ENCODE assay signal across 19 cellular contexts in the genomic region with DNA sequence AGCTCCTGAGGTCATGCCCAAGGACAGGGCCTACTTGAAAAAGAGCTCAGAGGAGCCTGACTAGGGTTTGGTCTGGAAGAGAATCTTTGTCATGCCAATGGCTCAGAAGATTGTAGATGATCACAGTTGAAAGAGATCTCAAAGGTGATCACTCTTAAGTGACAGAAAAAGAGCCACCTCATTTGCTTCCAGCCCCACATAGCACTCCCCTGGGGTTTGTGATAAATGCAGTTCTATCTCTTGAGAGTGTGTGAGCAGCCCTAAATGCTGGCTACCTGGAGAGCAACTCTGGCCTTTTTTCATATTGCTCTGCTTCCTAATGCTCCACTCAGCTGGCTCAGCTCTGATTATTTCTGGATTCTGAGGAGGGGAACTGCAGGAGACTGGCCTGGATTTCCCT. TPM values are rescaled to one million over a fixed set of nuclear protein-coding genes. Genes with fewer than 3 reads are reported as not detected.
DNase-seq lines count a peak whose midpoint lies in the region; ATAC-seq, FAIRE-seq and TF ChIP-seq lines count a peak whose summit lies in the region.
"Had no signal": no experiment of that assay in that cellular context is flagged by ENCODE, and none has a peak within 500 bp of the region (broad histone marks: within the 10 kb centered on the region; RNA-seq: fewer than 3 reads in every experiment).

No MANE protein-coding gene starts in this region.

- H3K9me3 Mint-ChIP-seq in CD14-positive monocyte: peaks cover 0 to 2% (median 0%) of the 10 kb centered on the region in 7 donors
- H3K9me3 Mint-ChIP-seq: T-helper 1 cell treated with Interleukin-12 subunit alpha and Interleukin-12 subunit beta and Interleukin-4 antibody, amounts not matched to agents 30 μg/mL and 1 μg/mL, for 36 hours had no signal

- peaks cover 16% of the 10 kb centered on the region for H3K4me1 ChIP-seq in Karpas-422 (ENCODE audit: low read length)
- peaks cover 0 to 3% (median 0%) of the 10 kb centered on the region in 4 experiments; a peak in 1 of 7 replicates for H3K4me1 ChIP-seq in H1 (replicated peaks in 1 of 4; ENCODE audit: control insufficient read depth in 3 of 4, insufficient read depth in 4 of 4, low read length in 3 of 4)
- H3K4me1 ChIP-seq: Caco-2 had no signal

- H3K27me3 ChIP-seq in Karpas-422 (ENCODE audit: low read length) (no peaks in the 10 kb centered on the region; the same call in 1 of the 2 replicates), H1 (replicated peaks in 1 of 4; ENCODE audit: control insufficient read depth in 3 of 4, extremely low read depth in 1 of 4, insufficient read depth in 3 of 4, low read length in 3 of 4) (no peaks in the 10 kb centered on the region)

- FAIRE-seq in H1 (lab: Jason Lieb, UNC): no peak

- no peaks in the 10 kb centered on the region for H3K36me3 ChIP-seq in Karpas-422 (ENCODE audit: insufficient read depth, low read length)
- no peaks in the 10 kb centered on the region for H3K36me3 ChIP-seq in H1 (ENCODE audit: control insufficient read depth in 2 of 4, insufficient read depth in 4 of 4, low read length in 3 of 4)

- POLR2A ChIA-PET in H1 (lab: Charles Lee; ENCODE audit: partially characterized antibody): no interaction called here

- no peak overlapping the region for H2AK5ac ChIP-seq in H1 (ENCODE audit: low read depth, low read length)

- DNase-seq in Karpas-422: peak; percentile 91
- no peak for DNase-seq in H1 (ENCODE audit: low read depth in 1 of 2, low spot score in 2 of 2)
- no peak for DNase-seq in activated effector memory CD4-positive, alpha-beta T cell treated with anti-CD3 and anti-CD28 coated beads, Interleukin-2, amount 50 U/mL, for 16 hours
- DNase-seq in CD14-positive monocyte (ENCODE audit: low spot score): no peak
- no peak for DNase-seq in NCI-H2081 treated with DMSO at 0.1 percent for 48 hours (lab: John Stamatoyannopoulos, UW)
- DNase-seq in activated CD8-positive, alpha-beta memory T cell treated with anti-CD3 and anti-CD28 coated beads, Interleukin-2, amount 50 U/mL, for 48 hours: no peak
- DNase-seq: Caco-2; CD4-positive, CD25-positive, alpha-beta regulatory T cell; DMS153; H7; NCI-H1417 treated with DMSO at 0.1 percent for 48 hours; NCI-H2081; NCI-H2227 treated with DMSO at 0.1 percent for 48 hours; NCI-H524; SHP77 treated with DMSO at 0.1 percent for 48 hours had no signal

- TF ChIP-seq RAD21 in H1 (IDR thresholded peaks at IDR 0.05 in 1 of 2, conservative IDR thresholded peaks at IDR 0.05 in 1 of 2; ENCODE audit: low read depth in 2 of 2, low read length in 2 of 2): no peak

- H4K5ac ChIP-seq in H1 (ENCODE audit: insufficient read length, low read depth, low read length): no peak overlapping the region

- no peak overlapping the region for H4K8ac ChIP-seq in H1 (ENCODE audit: extremely low read depth, insufficient read depth, low read length)

- no peak overlapping the region for H3K4me3 Mint-ChIP-seq in CD14-positive monocyte
- H3K4me3 Mint-ChIP-seq: CD4-positive, CD25-positive, alpha-beta regulatory T cell; T-helper 1 cell treated with Interleukin-12 subunit alpha and Interleukin-12 subunit beta and Interleukin-4 antibody, amounts not matched to agents 30 μg/mL and 1 μg/mL, for 36 hours had no signal

- no peaks in the 10 kb centered on the region for H3K9me2 ChIP-seq in Karpas-422 (replicated peaks; ENCODE audit: insufficient read depth, low read length)

- H2BK12ac ChIP-seq in H1 (ENCODE audit: low read depth, low read length): no peak overlapping the region

- H3K36me3 Mint-ChIP-seq in CD14-positive monocyte: no peaks in the 10 kb centered on the region
- H3K36me3 Mint-ChIP-seq: CD4-positive, CD25-positive, alpha-beta regulatory T cell had no signal

- H2BK15ac ChIP-seq in H1 (ENCODE audit: low read length): no peak overlapping the region; the same call in 1 of the 2 replicates

- no peak overlapping the region for H4K91ac ChIP-seq in H1 (replicated peaks; ENCODE audit: insufficient read length, low read length)

- CTCF ChIA-PET in H1 (lab: Charles Lee; ENCODE audit: partially characterized antibody): no interaction called here

- no peak overlapping the region for H2BK20ac ChIP-seq in H1 (ENCODE audit: low read length)

- no peaks in the 10 kb centered on the region for H3K4me1 Mint-ChIP-seq in CD14-positive monocyte
- H3K4me1 Mint-ChIP-seq: CD4-positive, CD25-positive, alpha-beta regulatory T cell had no signal

- H3K4me2 ChIP-seq in Karpas-422 (ENCODE audit: low read depth, low read length, poor library complexity, severe bottlenecking) (peak overlapping the region; percentile 56), H1 (ENCODE audit: insufficient read depth in 1 of 2, low read depth in 2 of 2, low read length in 2 of 2) (no peak overlapping the region)

- no peak overlapping the region for H3K4ac ChIP-seq in H1 (replicated peaks; ENCODE audit: insufficient read length, low read depth, low read length)

- intact Hi-C loops in CD14-positive monocyte (cut with micrococcal nuclease): no loop called here

- no peak overlapping the region for H3K9ac ChIP-seq in Karpas-422 (ENCODE audit: low read length)
- H3K9ac ChIP-seq in H1 (replicated peaks in 1 of 4; ENCODE audit: extremely low read depth in 1 of 4, low read depth in 3 of 4, low read length in 3 of 4): no peak overlapping the region

- peak overlapping the region in 1 of 7 donors; percentile 3 for H3K27ac Mint-ChIP-seq in CD14-positive monocyte
- H3K27ac Mint-ChIP-seq: CD4-positive, CD25-positive, alpha-beta regulatory T cell; T-helper 1 cell treated with Interleukin-12 subunit alpha and Interleukin-12 subunit beta and Interleukin-4 antibody, amounts not matched to agents 30 μg/mL and 1 μg/mL, for 36 hours had no signal

- no peak overlapping the region for H3K56ac ChIP-seq in H1 (replicated peaks; ENCODE audit: insufficient read length, low read depth, low read length)

- TF ChIP-seq POLR2A in H1 (IDR thresholded peaks at IDR 0.05; ENCODE audit: control extremely low read depth in 1 of 2, low read depth in 2 of 2, low read length in 2 of 2): no peak

- H3K23ac ChIP-seq in H1 (ENCODE audit: insufficient read length): no peak overlapping the region

- H3K18ac ChIP-seq in H1 (ENCODE audit: extremely low read depth, low read length): no peak overlapping the region

- H3K79me1 ChIP-seq in H1 (ENCODE audit: low read depth, low read length): no peaks in the 10 kb centered on the region

- H2BK5ac ChIP-seq in H1 (ENCODE audit: low read depth, low read length): no peak overlapping the region; the same call in 1 of the 2 replicates

- no peak overlapping the region for H3K14ac ChIP-seq in H1 (ENCODE audit: insufficient read length)

- peak; percentile 52 for ATAC-seq in GM18861 (IDR thresholded peaks at IDR 0.05; ENCODE audit: unreplicated experiment)
- ATAC-seq in GM21576 (IDR thresholded peaks at IDR 0.05; ENCODE audit: unreplicated experiment): peak; percentile 52

- H3K23me2 ChIP-seq in H1 (ENCODE audit: low read depth, low read length): no peaks in the 10 kb centered on the region

- H3K27ac ChIP-seq in Karpas-422 (ENCODE audit: low read length) (no peak overlapping the region), H1 (ENCODE audit: low read depth, low read length) (no peak overlapping the region)
- H3K27ac ChIP-seq: HL-60 had no signal

- peak overlapping the region; percentile 17; the same call in 1 of the 2 replicates for H3K4me3 ChIP-seq in Karpas-422 (ENCODE audit: low read length)
- H3K4me3 ChIP-seq in H1 (ENCODE audit: extremely low read depth in 1 of 4, insufficient read depth in 2 of 4, low read depth in 3 of 4, low read length in 4 of 4): no peak overlapping the region

- no peak overlapping the region for H2BK120ac ChIP-seq in H1 (replicated peaks; ENCODE audit: low read depth, low read length)

- TF ChIP-seq CTCF in H1 (IDR thresholded peaks at IDR 0.05; ENCODE audit: control extremely low read depth in 1 of 3, insufficient read depth in 1 of 3, low read depth in 1 of 3, low read length in 3 of 3) (no peak), CD14-positive monocyte (IDR thresholded peaks at IDR 0.05) (no peak)

- no peaks in the 10 kb centered on the region for H4K20me1 ChIP-seq in Karpas-422 (ENCODE audit: insufficient read depth, low read depth, low read length)
- no peaks in the 10 kb centered on the region for H4K20me1 ChIP-seq in H1 (replicated peaks in 1 of 2; ENCODE audit: control insufficient read depth in 1 of 2, insufficient read depth in 2 of 2, low read length in 2 of 2)

- no peak for TF ChIP-seq EP300 in H1 (IDR thresholded peaks at IDR 0.05; ENCODE audit: borderline replicate concordance in 1 of 2, low read depth in 2 of 2, low read length in 2 of 2)

- H3K79me2 ChIP-seq in Karpas-422 (ENCODE audit: low read length): no peaks in the 10 kb centered on the region
- H3K79me2 ChIP-seq in H1 (ENCODE audit: control insufficient read depth in 1 of 2, insufficient read depth in 2 of 2, low read length in 2 of 2): no peaks in the 10 kb centered on the region

- H3K9me3 ChIP-seq in Karpas-422 (ENCODE audit: low read length): no peaks in the 10 kb centered on the region
- no peaks in the 10 kb centered on the region for H3K9me3 ChIP-seq in H1 (ENCODE audit: insufficient read depth in 2 of 2, low read depth in 1 of 2, low read length in 1 of 2)
- H3K9me3 ChIP-seq: Caco-2 had no signal

- H2AFZ ChIP-seq in Karpas-422 (ENCODE audit: low read length) (no peak overlapping the region), H1 (ENCODE audit: low read length) (peak overlapping the region; percentile 80; the same call in 1 of the 2 replicates)

- peaks cover 0 to 1% (median 0%) of the 10 kb centered on the region in 3 donors for H3K27me3 Mint-ChIP-seq in CD14-positive monocyte (ENCODE audit: low read depth in 3 of 3)
- H3K27me3 Mint-ChIP-seq: CD4-positive, CD25-positive, alpha-beta regulatory T cell had no signal

TF ChIP-seq in H1, 55 proteins besides CTCF, POLR2A, EP300 and RAD21 (continues in another document):
- TF ChIP-seq SUZ12 (IDR thresholded peaks at IDR 0.05; ENCODE audit: low read length) (no peak), ATF3 (IDR thresholded peaks at IDR 0.05; ENCODE audit: insufficient read depth, low read depth, low read length) (no peak), SAP30 (IDR thresholded peaks at IDR 0.05; ENCODE audit: insufficient read depth, insufficient replicate concordance, low read length) (no peak)

RNA-seq across cellular contexts. Expression of gene KLHL32, which starts 39.3 kb away (rescaled TPM):
- total RNA-seq in Karpas-422 (2014; rRNA removed; shearing (Covaris generic); ENCODE audit: low replicate concordance): 0.04 and 0.07 TPM in 2 replicates
- total RNA-seq in H1 (2021; fragmentation: NEBNext Ultra II Directional; extraction: Animal tissue kit (Norgen Biotek cat#: 25700)): 0.27 and 0.43 TPM in 2 replicates
- 0.19 and 0.50 TPM in 2 replicates for polyA plus RNA-seq in H1 (2011; rRNA removed)
- 0.31 TPM for polyA plus RNA-seq in H1 (2011; cell fraction: cytosol; rRNA removed)
- polyA plus RNA-seq in H1 (2011; cell fraction: nucleus; rRNA removed): 0.60 TPM
- 0.17 to 0.64 TPM (median 0.19 TPM) in 4 replicates for polyA plus RNA-seq in H1 (2012, experiment 1 of 2)
- not detected for polyA plus RNA-seq in H1 (2012, experiment 2 of 2)
- polyA plus RNA-seq in H1 (2013, experiment 1 of 2): 0.34 TPM
- 0.15 TPM for polyA plus RNA-seq in H1 (2013, experiment 2 of 2)
- 1.3 and 1.5 TPM in 2 replicates for polyA minus RNA-seq in H1 (2011; rRNA and poly(A)+ RNA removed)
- not detected for polyA minus RNA-seq in H1 (2011; cell fraction: cytosol; rRNA and poly(A)+ RNA removed)
- polyA minus RNA-seq in H1 (2011; cell fraction: nucleus; rRNA and poly(A)+ RNA removed): 1.00 TPM
- not detected for polyA plus RNA-seq in CD14-positive monocyte
